16 cellular contexts compared by ENCODE assay signal in the genomic region with DNA sequence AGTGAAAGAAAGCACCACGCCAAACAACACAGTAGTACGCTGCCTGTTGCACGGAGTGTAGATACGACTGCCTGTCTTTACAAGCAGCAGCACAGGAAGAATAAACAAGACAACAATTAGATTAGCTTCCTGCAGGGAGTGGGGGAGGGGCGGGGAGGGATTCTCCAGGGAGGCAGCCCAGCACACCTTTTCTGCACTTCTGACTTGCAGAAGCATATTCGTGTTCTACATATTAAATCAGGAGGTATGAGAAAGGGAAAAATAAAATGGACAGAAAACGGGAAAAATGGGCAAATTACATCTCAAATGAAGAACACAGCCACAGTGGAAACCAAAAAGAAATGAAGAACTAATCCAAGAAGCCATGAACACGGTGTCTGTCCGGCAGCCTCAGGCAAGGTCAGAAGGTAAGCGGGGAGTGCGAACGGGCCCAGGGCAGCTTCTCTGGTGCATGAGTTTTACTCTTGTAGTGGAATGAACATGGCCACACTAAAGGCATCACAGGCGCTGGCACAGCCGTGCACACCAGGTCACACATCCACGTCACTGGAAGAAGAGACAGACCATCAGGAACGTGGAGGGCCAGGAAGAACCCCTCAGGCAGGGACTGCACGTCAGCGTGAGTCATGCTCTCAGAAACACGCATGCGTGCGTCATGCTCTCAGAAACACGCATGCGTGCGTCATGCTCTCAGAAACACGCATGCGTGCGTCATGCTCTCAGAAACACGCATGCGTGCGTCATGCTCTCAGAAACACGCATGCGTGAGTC. TPM values are rescaled to one million over a fixed set of nuclear protein-coding genes. Genes with fewer than 3 reads are reported as not detected.
DNase-seq lines count a peak whose midpoint lies in the region; TF ChIP-seq lines count a peak whose summit lies in the region.
"Had no signal": no experiment of that assay in that cellular context is flagged by ENCODE, and none has a peak within 500 bp of the region (broad histone marks: within the 10 kb centered on the region; RNA-seq: fewer than 3 reads in every experiment).

No MANE protein-coding gene starts in this region.

- no peak for TF ChIP-seq CTCF in HFFc6 (IDR thresholded peaks at IDR 0.05)

- H3K4me3 Mint-ChIP-seq in HFFc6, result no peak overlapping the region
- H3K4me3 Mint-ChIP-seq in activated T-cell treated with anti-CD3 and anti-CD28 coated beads, Interleukin-2, amount 50 U/mL, for 24 hours, result no peak overlapping the region
- H3K4me3 Mint-ChIP-seq: dendritic cell treated with granulocyte-macrophage colony-stimulating factor and Interleukin-4, amounts not matched to agents 40 ng/mL and 50 ng/mL, for 4 days had no signal

- peaks cover 4% of the 10 kb centered on the region; the same call in 1 of the 2 replicates for H3K36me3 Mint-ChIP-seq in HFFc6 (ENCODE audit: low read depth)
- H3K36me3 Mint-ChIP-seq in activated T-cell treated with anti-CD3 and anti-CD28 coated beads, Interleukin-2, amount 50 U/mL, for 24 hours (ENCODE audit: low read depth), result no peaks in the 10 kb centered on the region
- H3K36me3 Mint-ChIP-seq: brain had no signal

- peaks cover 18% of the 10 kb centered on the region for H3K9me3 Mint-ChIP-seq in HFFc6
- peaks cover 3% of the 10 kb centered on the region for H3K9me3 Mint-ChIP-seq in activated T-cell treated with anti-CD3 and anti-CD28 coated beads, Interleukin-2, amount 50 U/mL, for 24 hours

- H3K27me3 Mint-ChIP-seq in HFFc6 (ENCODE audit: insufficient read depth), result peaks cover 41% of the 10 kb centered on the region
- H3K27me3 Mint-ChIP-seq in activated T-cell treated with anti-CD3 and anti-CD28 coated beads, Interleukin-2, amount 50 U/mL, for 24 hours, result peaks cover 73% of the 10 kb centered on the region

- H3K27ac Mint-ChIP-seq in HFFc6, result no peak overlapping the region; the same call in 1 of the 2 replicates
- no peak overlapping the region for H3K27ac Mint-ChIP-seq in activated T-cell treated with anti-CD3 and anti-CD28 coated beads, Interleukin-2, amount 50 U/mL, for 24 hours
- H3K27ac Mint-ChIP-seq: dendritic cell treated with granulocyte-macrophage colony-stimulating factor and Interleukin-4, amounts not matched to agents 40 ng/mL and 50 ng/mL, for 4 days had no signal

- DNase-seq in Daoy (ENCODE audit: low read depth) (peak; percentile 76), HFFc6 (peak; percentile 3), SHP77 (lab: John Stamatoyannopoulos, UW) (peak; percentile 31 to 77), left kidney (ENCODE audit: low read depth, low spot score) (peak; percentile 30), CD1c-positive myeloid dendritic cell (ENCODE audit: extremely low spot score) (no peak), mesenteric fat pad (ENCODE audit: low spot score) (no peak)
- no peak for DNase-seq in stimulated activated CD8-positive, alpha-beta memory T cell treated with anti-CD3 and anti-CD28 coated beads, Interleukin-4, amount 100 ng/mL, for 48 hours
- no peak for DNase-seq in activated T-cell treated with anti-CD3 and anti-CD28 coated beads, Interleukin-2, amount 50 U/mL, for 24 hours
- DNase-seq: activated naive CD4-positive, alpha-beta T cell treated with anti-CD3 and anti-CD28 coated beads, Interleukin-2, amount 50 U/mL, for 16 hours; AML-193; Kasumi-1; NCI-H1436 treated with DMSO at 0.1 percent for 48 hours had no signal

- no peaks in the 10 kb centered on the region for H3K4me1 Mint-ChIP-seq in HFFc6 (ENCODE audit: low read depth)
- no peaks in the 10 kb centered on the region for H3K4me1 Mint-ChIP-seq in activated T-cell treated with anti-CD3 and anti-CD28 coated beads, Interleukin-2, amount 50 U/mL, for 24 hours (ENCODE audit: low read depth)

RNA-seq across cellular contexts. Expression of a gene that starts 20.1 kb away (rescaled TPM):
- total RNA-seq in Daoy (2014; rRNA removed; shearing (Covaris generic)), result 0.45 and 1.1 TPM in 2 replicates
- under 1 TPM; 0.23 to 0.43 (median 0.26) TPM for total RNA-seq in HFFc6 (2021; fragmentation: NEBNext Ultra II Directional; extraction: Animal tissue kit (Norgen Biotek cat#: 25700))
- 8.6 TPM for total RNA-seq in mesenteric fat pad
- total RNA-seq: epithelial cell of proximal tubule, SJSA1 had no signal

Comparison
In these comparisons a context has a peak if more than half of its experiments do, and no peak if none do; other contexts are left out.
1. DNase-seq: peak in Daoy (single experiment), HFFc6 (single experiment), SHP77 (2 of 2) and left kidney (single experiment); none in CD1c-positive myeloid dendritic cell (single experiment), stimulated activated CD8-positive, alpha-beta memory T cell treated with anti-CD3 and anti-CD28 coated beads, Interleukin-4, amount 100 ng/mL, for 48 hours (single experiment), mesenteric fat pad (single experiment) and activated T-cell treated with anti-CD3 and anti-CD28 coated beads, Interleukin-2, amount 50 U/mL, for 24 hours (single experiment).